In genomic region chrX:70554081-70554480, GRCh38 we compare ENCODE assay signal across 10 cellular contexts.
DNase-seq lines count a peak whose midpoint lies in the region; ATAC-seq, FAIRE-seq and TF ChIP-seq lines count a peak whose summit lies in the region.
"Had no signal": no experiment of that assay in that cellular context is flagged by ENCODE, and none has a peak within 500 bp of the region (broad histone marks: within the 10 kb centered on the region; RNA-seq: fewer than 3 reads in every experiment).

No MANE protein-coding gene starts in this region.

- no peak overlapping the region for H3K4me2 ChIP-seq in BLaER1

- no peaks in the 10 kb centered on the region for H4K20me1 ChIP-seq in BLaER1

- no peaks in the 10 kb centered on the region for H3K27me3 Mint-ChIP-seq in type B pancreatic cell

- no peak overlapping the region for H3K9ac ChIP-seq in BLaER1

- no peak overlapping the region for H3K4me3 ChIP-seq in BLaER1
- H3K4me3 ChIP-seq: esophagus squamous epithelium, vagina had no signal

- H3K9me3 ChIP-seq in BLaER1, result no peaks in the 10 kb centered on the region; the same call in 1 of the 2 replicates
- H3K9me3 ChIP-seq: esophagus squamous epithelium, vagina had no signal

- TF ChIP-seq POLR2A in H54 (IDR thresholded peaks at IDR 0.05; ENCODE audit: low read depth, low read length), result no peak

- H3K36me3 Mint-ChIP-seq in type B pancreatic cell, result no peaks in the 10 kb centered on the region

- H3K27me3 ChIP-seq in BLaER1, result peaks cover 43% of the 10 kb centered on the region
- H3K27me3 ChIP-seq: esophagus squamous epithelium, vagina had no signal

- H3K9me3 Mint-ChIP-seq in type B pancreatic cell, result no peaks in the 10 kb centered on the region

- H3K4me1 Mint-ChIP-seq in type B pancreatic cell (ENCODE audit: unreplicated experiment), result no peaks in the 10 kb centered on the region

- no peak overlapping the region for H3K4me3 Mint-ChIP-seq in type B pancreatic cell

- H3K36me3 ChIP-seq in BLaER1, result no peaks in the 10 kb centered on the region
- H3K36me3 ChIP-seq: esophagus squamous epithelium, vagina had no signal

- H3K27ac Mint-ChIP-seq in type B pancreatic cell, result no peak overlapping the region

- peak; percentile 5 for DNase-seq in RPMI8226
- DNase-seq in glomerular visceral epithelial cell (ENCODE audit: extremely low spot score), result peak; percentile 1
- DNase-seq in type B pancreatic cell (ENCODE audit: extremely low spot score, unreplicated experiment), result no peak
- DNase-seq in H54 (ENCODE audit: insufficient read length, low spot score), result no peak
- no peak for DNase-seq in frontal cortex (ENCODE audit: low spot score in 2 of 2)
- DNase-seq: esophagus squamous epithelium had no signal

- FAIRE-seq in H54 (lab: Jason Lieb, UNC) (no peak), frontal cortex (lab: Jason Lieb, UNC) (no peak)

- peaks cover 5% of the 10 kb centered on the region; the same call in 1 of the 2 replicates for H3K4me1 ChIP-seq in BLaER1
- H3K4me1 ChIP-seq: esophagus squamous epithelium, vagina had no signal

- ATAC-seq in GM21390 (IDR thresholded peaks at IDR 0.05; ENCODE audit: unreplicated experiment) (peak; percentile 28), GM19452 (IDR thresholded peaks at IDR 0.05; ENCODE audit: unreplicated experiment) (no peak)

- TF ChIP-seq CTCF in type B pancreatic cell (conservative IDR thresholded peaks at IDR 0.05), result no peak

- peak overlapping the region; percentile 21; the same call in 1 of the 2 replicates for H3K27ac ChIP-seq in BLaER1
- H3K27ac ChIP-seq: esophagus squamous epithelium, vagina had no signal

Comparison
In these comparisons a context has a peak if more than half of its experiments do, and no peak if none do; other contexts are left out.
1. DNase-seq: peak in RPMI8226 (single experiment) and glomerular visceral epithelial cell (single experiment); none in type B pancreatic cell (single experiment), H54 (single experiment) and frontal cortex (0 of 2).